Comparison of ENCODE assay signal across 22 cellular contexts in the genomic region with DNA sequence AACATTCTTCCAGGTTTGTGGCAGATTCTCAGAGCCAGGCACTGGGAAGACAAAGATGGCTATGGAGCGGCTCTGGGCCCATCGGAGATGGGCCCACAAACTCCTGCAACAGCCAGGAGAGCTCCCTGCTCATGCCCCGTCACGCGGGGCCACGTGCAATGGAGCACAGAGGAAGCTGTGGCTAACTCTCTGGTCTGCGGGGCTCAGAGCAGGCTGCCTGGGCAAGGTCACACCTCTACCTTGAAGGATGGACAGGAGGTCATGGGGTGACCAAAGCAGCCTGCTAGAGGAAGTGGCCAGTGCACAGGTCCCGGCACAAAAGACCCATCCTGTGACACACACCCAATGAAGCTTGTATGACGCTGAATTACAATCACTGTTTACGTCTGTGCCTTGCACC. TPM values are rescaled to one million over a fixed set of nuclear protein-coding genes. Genes with fewer than 3 reads are reported as not detected.
DNase-seq lines count a peak whose midpoint lies in the region; ATAC-seq, FAIRE-seq and TF ChIP-seq lines count a peak whose summit lies in the region.
"Had no signal": no experiment of that assay in that cellular context is flagged by ENCODE, and none has a peak within 500 bp of the region (broad histone marks: within the 10 kb centered on the region; RNA-seq: fewer than 3 reads in every experiment).

No MANE protein-coding gene starts in this region.

- H3K4ac ChIP-seq in neuronal stem cell (ENCODE audit: low read length): no peak overlapping the region

- no peak for FAIRE-seq in urothelium cell line (lab: Jason Lieb, UNC)
- FAIRE-seq: A549, D721Med, GM12892, GM19239, HepG2, HTR-8/SVneo had no signal

- DNase-seq in RWPE2 (ENCODE audit: low spot score) (peak; percentile 19), chondrocyte (ENCODE audit: low spot score) (peak; percentile 53), neuronal stem cell (ENCODE audit: low spot score) (no peak), tibial artery (peak; percentile 12 to 32), DMS 273 (lab: John Stamatoyannopoulos, UW; ENCODE audit: unreplicated experiment) (no peak), urothelium cell line (ENCODE audit: low spot score) (no peak), cerebellar nuclear complex (lab: John Stamatoyannopoulos, UW) (no peak)
- DNase-seq: CD8-positive, alpha-beta T cell; COR-L47; DND-41; GDM1; GOT3 had no signal

- H3K4me2 ChIP-seq in neuronal stem cell (ENCODE audit: insufficient read depth, low read length, poor library complexity, severe bottlenecking): no peak overlapping the region
- H3K4me2 ChIP-seq: A549 had no signal

- no CpG with 5 or more reads among the region's 10 CpGs for WGBS in neuronal stem cell (ENCODE audit: extremely low coverage in 2 of 2, insufficient read length in 2 of 2, insufficient replicate concordance in 1 of 2), 2 donors

- H3K27ac Mint-ChIP-seq in chondrocyte (ENCODE audit: unreplicated experiment): no peak overlapping the region
- H3K27ac Mint-ChIP-seq: CD8-positive, alpha-beta T cell had no signal

- peak overlapping the region; percentile 2 for H2AK5ac ChIP-seq in neuronal stem cell (ENCODE audit: low read depth, low read length)

- H2BK5ac ChIP-seq in neuronal stem cell (ENCODE audit: low read length): no peak overlapping the region

- H3K23ac ChIP-seq in neuronal stem cell (ENCODE audit: low read depth, low read length, poor library complexity): peak overlapping the region; percentile 5

- H3K4me1 Mint-ChIP-seq in chondrocyte (ENCODE audit: low read depth): no peaks in the 10 kb centered on the region
- H3K4me1 Mint-ChIP-seq: CD14-positive monocyte had no signal

- no peak for TF ChIP-seq CTCF in RWPE2 (IDR thresholded peaks at IDR 0.05; ENCODE audit: poor library complexity, severe bottlenecking)
- no peak for TF ChIP-seq CTCF in chondrocyte (IDR thresholded peaks at IDR 0.05)
- no peak for TF ChIP-seq CTCF in tibial artery (IDR thresholded peaks at IDR 0.05)

- no peaks in the 10 kb centered on the region for H3K36me3 ChIP-seq in RWPE2 (ENCODE audit: low read depth)
- no peaks in the 10 kb centered on the region for H3K36me3 ChIP-seq in neuronal stem cell (replicated peaks in 1 of 2; ENCODE audit: control insufficient read depth in 2 of 2, insufficient read depth in 2 of 2, low read length in 2 of 2)
- H3K36me3 ChIP-seq in tibial artery: no peaks in the 10 kb centered on the region
- H3K36me3 ChIP-seq: HAP-1 had no signal

- H3K27me3 Mint-ChIP-seq in chondrocyte (ENCODE audit: low read depth): peaks cover 55% of the 10 kb centered on the region

- no peak overlapping the region for H4K91ac ChIP-seq in neuronal stem cell (ENCODE audit: low read depth, low read length, poor library complexity)

- H3K9me3 ChIP-seq in RWPE2 (ENCODE audit: severe bottlenecking) (no peaks in the 10 kb centered on the region), neuronal stem cell (replicated peaks in 1 of 2; ENCODE audit: control insufficient read depth in 2 of 2, insufficient read depth in 1 of 2, low read depth in 1 of 2, low read length in 2 of 2) (no peaks in the 10 kb centered on the region), tibial artery (no peaks in the 10 kb centered on the region)
- H3K9me3 ChIP-seq: A549, HAP-1 had no signal

- H3K27me3 ChIP-seq in RWPE2 (ENCODE audit: insufficient read depth, poor library complexity, severe bottlenecking): peaks cover 8% of the 10 kb centered on the region
- H3K27me3 ChIP-seq in neuronal stem cell (ENCODE audit: control insufficient read depth in 3 of 3, insufficient read depth in 3 of 3, low read depth in 1 of 3, low read length in 3 of 3): peaks cover 0 to 11% (median 0%) of the 10 kb centered on the region in 3 experiments
- peaks cover 0 to 61% of the 10 kb centered on the region in 2 donors for H3K27me3 ChIP-seq in tibial artery

- H3K9ac ChIP-seq in neuronal stem cell (ENCODE audit: low read depth, low read length, poor library complexity): no peak overlapping the region

- no peak overlapping the region for H3K14ac ChIP-seq in neuronal stem cell (ENCODE audit: low read length)

- intact Hi-C loops in tibial artery (cut with DNase I; ENCODE audit: low total_unique reads): no loop called here

- H3K4me1 ChIP-seq in RWPE2 (ENCODE audit: insufficient read depth, poor library complexity, severe bottlenecking): no peaks in the 10 kb centered on the region
- H3K4me1 ChIP-seq in neuronal stem cell (ENCODE audit: control insufficient read depth in 2 of 2, insufficient read depth in 1 of 2, low read depth in 1 of 2, low read length in 2 of 2): peaks cover 0 to 3% of the 10 kb centered on the region in 2 donors
- H3K4me1 ChIP-seq in tibial artery: no peaks in the 10 kb centered on the region
- H3K4me1 ChIP-seq: A549, HAP-1 had no signal

- H3K4me3 ChIP-seq in RWPE2 (ENCODE audit: severe bottlenecking) (no peak overlapping the region), neuronal stem cell (ENCODE audit: low read length in 2 of 2) (no peak overlapping the region), tibial artery (no peak overlapping the region)
- H3K4me3 ChIP-seq: A549, HAP-1 had no signal

- H2BK120ac ChIP-seq in neuronal stem cell (ENCODE audit: low read depth, low read length): no peak overlapping the region

- H2AFZ ChIP-seq in neuronal stem cell (ENCODE audit: low read length): no peak overlapping the region

- H3K36me3 Mint-ChIP-seq in chondrocyte (ENCODE audit: low read depth): no peaks in the 10 kb centered on the region
- H3K36me3 Mint-ChIP-seq: CD14-positive monocyte; CD8-positive, alpha-beta T cell had no signal

- no peak overlapping the region for H4K8ac ChIP-seq in neuronal stem cell (ENCODE audit: low read depth, low read length)

- H3K27ac ChIP-seq in RWPE2 (ENCODE audit: poor library complexity, severe bottlenecking): no peak overlapping the region
- H3K27ac ChIP-seq in neuronal stem cell (replicated peaks; ENCODE audit: low read length): no peak overlapping the region
- H3K27ac ChIP-seq in tibial artery: no peak overlapping the region
- H3K27ac ChIP-seq: A549 had no signal

- ATAC-seq in RWPE2 (ENCODE audit: low read depth): no peak
- ATAC-seq: A549; CD8-positive, alpha-beta T cell; HepG2 had no signal

- no peak overlapping the region for H2BK12ac ChIP-seq in neuronal stem cell (ENCODE audit: low read length)

- no peaks in the 10 kb centered on the region for H3K9me3 Mint-ChIP-seq in chondrocyte (ENCODE audit: low read depth)
- H3K9me3 Mint-ChIP-seq: CD14-positive monocyte; CD8-positive, alpha-beta T cell had no signal

- no peak overlapping the region for H3K18ac ChIP-seq in neuronal stem cell (ENCODE audit: low read length)

- H2BK15ac ChIP-seq in neuronal stem cell (ENCODE audit: low read length): no peak overlapping the region

- H3K4me3 Mint-ChIP-seq in chondrocyte (ENCODE audit: unreplicated experiment): no peak overlapping the region
- H3K4me3 Mint-ChIP-seq: CD14-positive monocyte; CD8-positive, alpha-beta T cell had no signal

- no peaks in the 10 kb centered on the region for H3K79me1 ChIP-seq in neuronal stem cell (ENCODE audit: low read depth, low read length)

RNA-seq across cellular contexts. Expression of a gene that starts 45.2 kb away (rescaled TPM):
- not detected in 3 replicates for total RNA-seq in chondrocyte
- 0.01 TPM for polyA plus RNA-seq in neuronal stem cell (2013, experiment 1 of 2)
- 0.01 TPM for polyA plus RNA-seq in neuronal stem cell (2013, experiment 2 of 2)
- total RNA-seq: HepG2 had no signal
- polyA plus RNA-seq: A549, AG04450, BJ, CD14-positive monocyte, HepG2 had no signal

Comparison
In these comparisons a context has a peak if more than half of its experiments do, and no peak if none do; other contexts are left out.
1. DNase-seq: peak in RWPE2 (single experiment), chondrocyte (single experiment) and tibial artery (2 of 2); none in neuronal stem cell (single experiment), DMS 273 (single experiment), urothelium cell line (single experiment) and cerebellar nuclear complex (0 of 2).